In the genomic region with DNA sequence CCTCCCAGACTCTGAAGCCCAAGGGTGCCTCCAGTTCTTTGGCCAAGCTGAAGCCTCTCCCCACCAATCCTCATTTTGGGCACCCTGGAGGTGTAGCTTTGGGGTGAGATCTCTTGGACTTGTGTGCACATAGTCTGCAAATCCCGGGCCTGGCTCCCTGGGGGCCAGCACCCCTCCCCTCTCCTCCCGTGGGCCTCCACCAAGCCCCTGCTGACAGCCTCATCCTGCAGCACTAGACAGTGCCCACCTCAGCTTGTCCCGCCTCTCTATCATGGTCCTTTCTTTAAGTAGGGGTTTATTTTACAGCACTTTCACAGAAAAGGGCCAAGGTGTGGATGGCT, we compare ENCODE assay signal across 29 cellular contexts. TPM values are rescaled to one million over a fixed set of nuclear protein-coding genes. Genes with fewer than 3 reads are reported as not detected.
DNase-seq lines count a peak whose midpoint lies in the region; ATAC-seq, FAIRE-seq and TF ChIP-seq lines count a peak whose summit lies in the region.
"Had no signal": no experiment of that assay in that cellular context is flagged by ENCODE, and none has a peak within 500 bp of the region (broad histone marks: within the 10 kb centered on the region; RNA-seq: fewer than 3 reads in every experiment).

No MANE protein-coding gene starts in this region.

- no peak for FAIRE-seq in endothelial cell of umbilical vein (lab: Jason Lieb, UNC)
- FAIRE-seq: GM12892, pancreas, TTC549 had no signal

- H3K27ac ChIP-seq in PC-9 (no peak overlapping the region), endothelial cell of umbilical vein (ENCODE audit: insufficient read depth, low read depth, low read length) (no peak overlapping the region), caudate nucleus (ENCODE audit: low read depth, low read length) (no peak overlapping the region)
- H3K27ac ChIP-seq: gastrocnemius medialis, hepatocyte, left lung, pancreas, tibial artery had no signal

- H3F3A ChIP-seq in PC-9 (ENCODE audit: insufficient read depth, low read depth), result no peaks in the 10 kb centered on the region

- no peak for TF ChIP-seq POLR2A in endothelial cell of umbilical vein (IDR thresholded peaks at IDR 0.05; ENCODE audit: low read depth, low read length)

- peak overlapping the region; percentile 4 for H3K27ac Mint-ChIP-seq in activated CD4-positive, alpha-beta memory T cell treated with anti-CD3 and anti-CD28 coated beads for 36 hours
- H3K27ac Mint-ChIP-seq in activated CD4-positive, alpha-beta memory T cell treated with anti-CD3 and anti-CD28 coated beads, Interleukin-2, amount 10 ng/mL, durations not matched to agents 7 days and 5 days, result no peak overlapping the region
- peak overlapping the region; percentile 81 for H3K27ac Mint-ChIP-seq in stimulated activated effector memory CD8-positive, alpha-beta T cell treated with anti-CD3 and anti-CD28 coated beads, Interleukin-12 subunit alpha, Interleukin-12 subunit beta, amount 100 ng/mL, for 72 hours
- H3K27ac Mint-ChIP-seq: endodermal cell; natural killer cell treated with Interleukin-12 subunit alpha and Interleukin-12 subunit beta and Interleukin-15 and Interleukin-18, amount 100 ng/mL, for 72 hours; stimulated activated naive CD8-positive, alpha-beta T cell treated with anti-CD3 and anti-CD28 coated beads, Interleukin-15, amount 100 ng/mL, for 72 hours had no signal

- H3K4me3 Mint-ChIP-seq in activated CD4-positive, alpha-beta memory T cell treated with anti-CD3 and anti-CD28 coated beads for 36 hours, result no peak overlapping the region
- no peak overlapping the region for H3K4me3 Mint-ChIP-seq in activated CD4-positive, alpha-beta memory T cell treated with anti-CD3 and anti-CD28 coated beads, Interleukin-2, amount 10 ng/mL, durations not matched to agents 7 days and 5 days
- no peak overlapping the region for H3K4me3 Mint-ChIP-seq in stimulated activated effector memory CD8-positive, alpha-beta T cell treated with anti-CD3 and anti-CD28 coated beads, Interleukin-12 subunit alpha, Interleukin-12 subunit beta, amount 100 ng/mL, for 72 hours
- H3K4me3 Mint-ChIP-seq: endodermal cell; natural killer cell treated with Interleukin-12 subunit alpha and Interleukin-12 subunit beta and Interleukin-15 and Interleukin-18, amount 100 ng/mL, for 72 hours; stimulated activated naive CD8-positive, alpha-beta T cell treated with anti-CD3 and anti-CD28 coated beads, Interleukin-15, amount 100 ng/mL, for 72 hours had no signal

- POLR2A ChIA-PET in activated CD4-positive, alpha-beta memory T cell treated with anti-CD3 and anti-CD28 coated beads for 36 hours (lab: Charles Lee), result no interaction called here
- POLR2A ChIA-PET in activated CD4-positive, alpha-beta memory T cell treated with anti-CD3 and anti-CD28 coated beads, Interleukin-2, amount 10 ng/mL, durations not matched to agents 7 days and 5 days (lab: Charles Lee), result interaction anchor here (0.6 to 1.9 kb wide), 2 partner anchors 12 to 372 kb away, joined by 3 to 11 read pairs; partner anchors contain the start of gene IBA57
- POLR2A ChIA-PET in PC-9 (lab: Charles Lee; ENCODE audit: unreplicated experiment), result no interaction called here
- POLR2A ChIA-PET in endothelial cell of umbilical vein (lab: Charles Lee), result no interaction called here

- H3K27me3 ChIP-seq in PC-9 (ENCODE audit: insufficient read depth, low read depth) (no peaks in the 10 kb centered on the region), endothelial cell of umbilical vein (ENCODE audit: control insufficient read depth in 2 of 2, insufficient read depth in 2 of 2, low read length in 2 of 2) (no peaks in the 10 kb centered on the region)
- H3K27me3 ChIP-seq: adrenal gland, hepatocyte, pancreas had no signal

- dilution Hi-C loops in endothelial cell of umbilical vein (cut with MboI; ENCODE audit: extremely low pct_ligation_motif_present, low sequenced_read_pairs), result no loop called here

- no peak for TF ChIP-seq CTCF in PC-9 (conservative IDR thresholded peaks at IDR 0.05)
- TF ChIP-seq CTCF in endothelial cell of umbilical vein (IDR thresholded peaks at IDR 0.05; ENCODE audit: extremely low read depth in 1 of 2, insufficient read depth in 1 of 2, low read depth in 1 of 2, low read length in 2 of 2), result no peak

- H3K79me2 ChIP-seq in PC-9 (ENCODE audit: low read depth) (no peaks in the 10 kb centered on the region), endothelial cell of umbilical vein (ENCODE audit: control insufficient read depth, insufficient read depth, low read length) (no peaks in the 10 kb centered on the region)
- H3K79me2 ChIP-seq: hepatocyte had no signal

- H3K4me1 ChIP-seq in PC-9 (replicated peaks; ENCODE audit: insufficient read depth) (no peaks in the 10 kb centered on the region), endothelial cell of umbilical vein (ENCODE audit: control insufficient read depth, extremely low read depth, insufficient read depth, low read length) (peaks cover 14% of the 10 kb centered on the region)
- H3K4me1 ChIP-seq: pancreas had no signal

- H3K4me3 ChIP-seq in PC-9, result no peak overlapping the region
- no peak overlapping the region for H3K4me3 ChIP-seq in endothelial cell of umbilical vein (replicated peaks in 1 of 3; ENCODE audit: insufficient read depth in 1 of 3, low read depth in 1 of 3, low read length in 3 of 3)
- H3K4me3 ChIP-seq: adrenal gland, coronary artery, gastrocnemius medialis, hepatocyte, left lung, pancreas, tibial artery had no signal

- H3K36me3 Mint-ChIP-seq in activated CD4-positive, alpha-beta memory T cell treated with anti-CD3 and anti-CD28 coated beads for 36 hours, result no peaks in the 10 kb centered on the region
- H3K36me3 Mint-ChIP-seq in activated CD4-positive, alpha-beta memory T cell treated with anti-CD3 and anti-CD28 coated beads, Interleukin-2, amount 10 ng/mL, durations not matched to agents 7 days and 5 days (ENCODE audit: low read depth), result no peaks in the 10 kb centered on the region
- H3K36me3 Mint-ChIP-seq in stimulated activated effector memory CD8-positive, alpha-beta T cell treated with anti-CD3 and anti-CD28 coated beads, Interleukin-12 subunit alpha, Interleukin-12 subunit beta, amount 100 ng/mL, for 72 hours, result peaks cover 5% of the 10 kb centered on the region
- H3K36me3 Mint-ChIP-seq: natural killer cell treated with Interleukin-12 subunit alpha and Interleukin-12 subunit beta and Interleukin-15 and Interleukin-18, amount 100 ng/mL, for 72 hours had no signal

- no peak for ATAC-seq in stimulated activated effector memory CD8-positive, alpha-beta T cell treated with anti-CD3 and anti-CD28 coated beads, Interleukin-12 subunit alpha, Interleukin-12 subunit beta, amount 100 ng/mL, for 72 hours
- no peak for ATAC-seq in GM21526 (IDR thresholded peaks at IDR 0.05; ENCODE audit: low FRiP score, unreplicated experiment)
- ATAC-seq: gastrocnemius medialis; left lung; natural killer cell treated with Interleukin-12 subunit alpha and Interleukin-12 subunit beta and Interleukin-15 and Interleukin-18, amount 100 ng/mL, for 72 hours; pancreas; PC-3; right cardiac atrium; stimulated activated naive CD8-positive, alpha-beta T cell treated with anti-CD3 and anti-CD28 coated beads, Interleukin-15, amount 100 ng/mL, for 72 hours had no signal

- H3K9me3 Mint-ChIP-seq in activated CD4-positive, alpha-beta memory T cell treated with anti-CD3 and anti-CD28 coated beads for 36 hours, result no peaks in the 10 kb centered on the region
- no peaks in the 10 kb centered on the region for H3K9me3 Mint-ChIP-seq in activated CD4-positive, alpha-beta memory T cell treated with anti-CD3 and anti-CD28 coated beads, Interleukin-2, amount 10 ng/mL, durations not matched to agents 7 days and 5 days
- no peaks in the 10 kb centered on the region for H3K9me3 Mint-ChIP-seq in stimulated activated effector memory CD8-positive, alpha-beta T cell treated with anti-CD3 and anti-CD28 coated beads, Interleukin-12 subunit alpha, Interleukin-12 subunit beta, amount 100 ng/mL, for 72 hours
- H3K9me3 Mint-ChIP-seq: endodermal cell; natural killer cell treated with Interleukin-12 subunit alpha and Interleukin-12 subunit beta and Interleukin-15 and Interleukin-18, amount 100 ng/mL, for 72 hours; stimulated activated naive CD8-positive, alpha-beta T cell treated with anti-CD3 and anti-CD28 coated beads, Interleukin-15, amount 100 ng/mL, for 72 hours had no signal

- no peaks in the 10 kb centered on the region for H3K9me1 ChIP-seq in endothelial cell of umbilical vein (replicated peaks; ENCODE audit: control insufficient read depth, extremely low read depth, insufficient read depth, low read length)

- no peak overlapping the region for H3K9ac ChIP-seq in endothelial cell of umbilical vein (replicated peaks; ENCODE audit: extremely low read depth, insufficient read depth, low read length)

- H3K4me2 ChIP-seq in PC-9 (no peak overlapping the region), endothelial cell of umbilical vein (ENCODE audit: insufficient read depth, low read length) (no peak overlapping the region)
- H3K4me2 ChIP-seq: hepatocyte had no signal

- BruUV-seq in PC-9 (replicated peaks; lab: Mats Ljungman, UMichigan), result TSS peak; percentile 11
- BruUV-seq in endothelial cell of umbilical vein (replicated peaks; lab: Mats Ljungman, UMichigan), result TSS peak; percentile 10

- H3K9me3 ChIP-seq in PC-9 (ENCODE audit: insufficient read depth, low read depth), result no peaks in the 10 kb centered on the region
- no peaks in the 10 kb centered on the region for H3K9me3 ChIP-seq in endothelial cell of umbilical vein (replicated peaks; ENCODE audit: control insufficient read depth, insufficient read depth, low read length)
- H3K9me3 ChIP-seq: adrenal gland, gastrocnemius medialis, left lung, pancreas, tibial artery had no signal

- H3K4me1 Mint-ChIP-seq in activated CD4-positive, alpha-beta memory T cell treated with anti-CD3 and anti-CD28 coated beads for 36 hours (ENCODE audit: low read depth), result peaks cover 10% of the 10 kb centered on the region
- no peaks in the 10 kb centered on the region for H3K4me1 Mint-ChIP-seq in activated CD4-positive, alpha-beta memory T cell treated with anti-CD3 and anti-CD28 coated beads, Interleukin-2, amount 10 ng/mL, durations not matched to agents 7 days and 5 days
- H3K4me1 Mint-ChIP-seq in stimulated activated effector memory CD8-positive, alpha-beta T cell treated with anti-CD3 and anti-CD28 coated beads, Interleukin-12 subunit alpha, Interleukin-12 subunit beta, amount 100 ng/mL, for 72 hours, result peaks cover 18% of the 10 kb centered on the region
- H3K4me1 Mint-ChIP-seq: endodermal cell had no signal

- no peak for DNase-seq in activated CD4-positive, alpha-beta memory T cell treated with anti-CD3 and anti-CD28 coated beads for 36 hours
- DNase-seq in activated CD4-positive, alpha-beta memory T cell treated with anti-CD3 and anti-CD28 coated beads, Interleukin-2, amount 10 ng/mL, durations not matched to agents 7 days and 5 days, result no peak
- no peak for DNase-seq in PC-9
- DNase-seq in endothelial cell of umbilical vein (ENCODE audit: low read depth, low spot score), result no peak
- no peak for DNase-seq in stimulated activated effector memory CD8-positive, alpha-beta T cell treated with anti-CD3 and anti-CD28 coated beads, Interleukin-12 subunit alpha, Interleukin-12 subunit beta, amount 100 ng/mL, for 72 hours (ENCODE audit: low spot score in 2 of 2)
- DNase-seq in caudate nucleus (lab: John Stamatoyannopoulos, UW), result no peak
- DNase-seq in UCSD-AML1 (lab: John Stamatoyannopoulos, UW; ENCODE audit: unreplicated experiment), result no peak
- DNase-seq: 8988T; DMS79 treated with DMSO at 0.1 percent for 48 hours; endodermal cell; gastrocnemius medialis; HCEC 1CT; Karpas-422; midbrain; NCI-H1436 treated with DMSO at 0.1 percent for 48 hours; NCI-H510A treated with DMSO at 0.1 percent for 48 hours; PC-3; stimulated activated naive CD8-positive, alpha-beta T cell treated with anti-CD3 and anti-CD28 coated beads, Interleukin-15, amount 100 ng/mL, for 72 hours had no signal

- H2AFZ ChIP-seq in PC-9 (no peak overlapping the region), endothelial cell of umbilical vein (ENCODE audit: low read depth, low read length) (no peak overlapping the region)
- H2AFZ ChIP-seq: hepatocyte had no signal

- H3K27me3 Mint-ChIP-seq in activated CD4-positive, alpha-beta memory T cell treated with anti-CD3 and anti-CD28 coated beads for 36 hours, result no peaks in the 10 kb centered on the region
- no peaks in the 10 kb centered on the region for H3K27me3 Mint-ChIP-seq in activated CD4-positive, alpha-beta memory T cell treated with anti-CD3 and anti-CD28 coated beads, Interleukin-2, amount 10 ng/mL, durations not matched to agents 7 days and 5 days
- H3K27me3 Mint-ChIP-seq: natural killer cell treated with Interleukin-12 subunit alpha and Interleukin-12 subunit beta and Interleukin-15 and Interleukin-18, amount 100 ng/mL, for 72 hours; stimulated activated naive CD8-positive, alpha-beta T cell treated with anti-CD3 and anti-CD28 coated beads, Interleukin-15, amount 100 ng/mL, for 72 hours had no signal

- no peaks in the 10 kb centered on the region for H4K20me1 ChIP-seq in PC-9 (ENCODE audit: insufficient read depth)
- H4K20me1 ChIP-seq in endothelial cell of umbilical vein (replicated peaks; ENCODE audit: control insufficient read depth, extremely low read depth, insufficient read depth, low read length), result no peaks in the 10 kb centered on the region

- no peaks in the 10 kb centered on the region for H3K9me2 ChIP-seq in PC-9 (ENCODE audit: insufficient read depth)

- H3K36me3 ChIP-seq in PC-9 (ENCODE audit: low read depth), result no peaks in the 10 kb centered on the region
- no peaks in the 10 kb centered on the region for H3K36me3 ChIP-seq in endothelial cell of umbilical vein (ENCODE audit: control insufficient read depth in 2 of 2, extremely low read depth in 1 of 2, insufficient read depth in 2 of 2, low read length in 2 of 2)

- CTCF ChIA-PET in activated CD4-positive, alpha-beta memory T cell treated with anti-CD3 and anti-CD28 coated beads for 36 hours (lab: Charles Lee), result interaction anchor here (1.5 kb wide), 1 partner anchor 12 kb away, joined by 4 read pairs; the partner anchor contains the start of gene IBA57
- CTCF ChIA-PET in activated CD4-positive, alpha-beta memory T cell treated with anti-CD3 and anti-CD28 coated beads, Interleukin-2, amount 10 ng/mL, durations not matched to agents 7 days and 5 days (lab: Charles Lee), result no interaction called here
- CTCF ChIA-PET in PC-9 (lab: Charles Lee), result no interaction called here
- CTCF ChIA-PET in endothelial cell of umbilical vein (lab: Charles Lee), result interaction anchor here (3.3 kb wide), 1 partner anchor 22 kb away, joined by 10 read pairs; no protein-coding TSS in a partner anchor

- intact Hi-C loops in activated CD4-positive, alpha-beta memory T cell treated with anti-CD3 and anti-CD28 coated beads for 36 hours (cut with micrococcal nuclease), result no loop called here
- intact Hi-C loops in PC-9 (cut with micrococcal nuclease; ENCODE audit: unreplicated experiment), result no loop called here
- intact Hi-C loops in endothelial cell of umbilical vein (cut with micrococcal nuclease), result no loop called here

RNA-seq across cellular contexts. Expression of gene GJC2, which starts 3.2 kb away (rescaled TPM):
- total RNA-seq in activated CD4-positive, alpha-beta memory T cell treated with anti-CD3 and anti-CD28 coated beads for 36 hours, result under 1 TPM; 0.41 to 0.57 TPM
- under 1 TPM; 0.38 to 0.55 TPM for total RNA-seq in activated CD4-positive, alpha-beta memory T cell treated with anti-CD3 and anti-CD28 coated beads, Interleukin-2, amount 10 ng/mL, durations not matched to agents 7 days and 5 days
- total RNA-seq in PC-9 (2021) (2.1 and 3.4 TPM in 2 replicates), endothelial cell of umbilical vein (0.90 and 1.2 TPM in 2 replicates)
- 0.58 and 0.75 TPM in 2 replicates for polyA plus RNA-seq in endothelial cell of umbilical vein
- polyA plus RNA-seq in endothelial cell of umbilical vein (2011; cell fraction: cytosol; rRNA removed), result 0.30 and 0.47 TPM in 2 replicates
- 0.66 and 0.72 TPM in 2 replicates for polyA plus RNA-seq in endothelial cell of umbilical vein (2011; cell fraction: nucleus; rRNA removed)
- 0.57 and 0.59 TPM in 2 replicates for polyA plus RNA-seq in endothelial cell of umbilical vein (2012)
- 0.56 and 1.00 TPM in 2 replicates for polyA minus RNA-seq in endothelial cell of umbilical vein
- 0.41 TPM for polyA minus RNA-seq in endothelial cell of umbilical vein (2011; cell fraction: cytosol; rRNA and poly(A)+ RNA removed)
- polyA minus RNA-seq in endothelial cell of umbilical vein (2011; cell fraction: nucleus; rRNA and poly(A)+ RNA removed), result 0.34 and 0.53 TPM in 2 replicates

RNA-seq across cellular contexts. Expression of gene IBA57, which starts 12.7 kb away (rescaled TPM):
- 1 to 10 TPM; 3.8 to 4.8 TPM for total RNA-seq in activated CD4-positive, alpha-beta memory T cell treated with anti-CD3 and anti-CD28 coated beads for 36 hours
- total RNA-seq in activated CD4-positive, alpha-beta memory T cell treated with anti-CD3 and anti-CD28 coated beads, Interleukin-2, amount 10 ng/mL, durations not matched to agents 7 days and 5 days, result 1 to 10 TPM; 4.5 to 5.2 TPM
- total RNA-seq in PC-9 (2021), result 7.8 and 13.8 TPM in 2 replicates
- total RNA-seq in endothelial cell of umbilical vein, result 7.7 and 9.9 TPM in 2 replicates
- polyA plus RNA-seq in endothelial cell of umbilical vein, result 3.4 and 5.6 TPM in 2 replicates
- polyA plus RNA-seq in endothelial cell of umbilical vein (2011; cell fraction: cytosol; rRNA removed), result 3.0 and 3.8 TPM in 2 replicates
- polyA plus RNA-seq in endothelial cell of umbilical vein (2011; cell fraction: nucleus; rRNA removed), result 8.0 and 8.3 TPM in 2 replicates
- 2.3 and 4.0 TPM in 2 replicates for polyA plus RNA-seq in endothelial cell of umbilical vein (2012)
- polyA minus RNA-seq in endothelial cell of umbilical vein, result 5.2 and 5.6 TPM in 2 replicates
- 3.1 TPM for polyA minus RNA-seq in endothelial cell of umbilical vein (2011; cell fraction: cytosol; rRNA and poly(A)+ RNA removed)
- polyA minus RNA-seq in endothelial cell of umbilical vein (2011; cell fraction: nucleus; rRNA and poly(A)+ RNA removed), result 6.1 and 8.2 TPM in 2 replicates

RNA-seq across cellular contexts. Expression of gene GUK1, which starts 12.8 kb away (rescaled TPM):
- total RNA-seq in activated CD4-positive, alpha-beta memory T cell treated with anti-CD3 and anti-CD28 coated beads for 36 hours, result 100 to 1,000 TPM; 229 to 239 TPM
- total RNA-seq in activated CD4-positive, alpha-beta memory T cell treated with anti-CD3 and anti-CD28 coated beads, Interleukin-2, amount 10 ng/mL, durations not matched to agents 7 days and 5 days, result 100 to 1,000 TPM; 280 to 284 TPM
- total RNA-seq in PC-9 (2021), result 239 and 278 TPM in 2 replicates
- total RNA-seq in endothelial cell of umbilical vein, result 237 and 239 TPM in 2 replicates
- 742 and 822 TPM in 2 replicates for polyA plus RNA-seq in endothelial cell of umbilical vein
- polyA plus RNA-seq in endothelial cell of umbilical vein (2011; cell fraction: cytosol; rRNA removed), result 294 and 443 TPM in 2 replicates
- 325 and 344 TPM in 2 replicates for polyA plus RNA-seq in endothelial cell of umbilical vein (2011; cell fraction: nucleus; rRNA removed)
- polyA plus RNA-seq in endothelial cell of umbilical vein (2012), result 161 and 241 TPM in 2 replicates
- 140 and 214 TPM in 2 replicates for polyA minus RNA-seq in endothelial cell of umbilical vein
- 74.7 TPM for polyA minus RNA-seq in endothelial cell of umbilical vein (2011; cell fraction: cytosol; rRNA and poly(A)+ RNA removed)
- polyA minus RNA-seq in endothelial cell of umbilical vein (2011; cell fraction: nucleus; rRNA and poly(A)+ RNA removed), result 61.4 and 97.7 TPM in 2 replicates

RNA-seq across cellular contexts. Expression of gene MRPL55, which starts 43.8 kb away (rescaled TPM):
- 10 to 100 TPM; 51.1 to 52.7 TPM for total RNA-seq in activated CD4-positive, alpha-beta memory T cell treated with anti-CD3 and anti-CD28 coated beads for 36 hours
- 10 to 100 TPM; 43.1 to 43.9 TPM for total RNA-seq in activated CD4-positive, alpha-beta memory T cell treated with anti-CD3 and anti-CD28 coated beads, Interleukin-2, amount 10 ng/mL, durations not matched to agents 7 days and 5 days
- total RNA-seq in PC-9 (2021) (81.0 and 84.4 TPM in 2 replicates), endothelial cell of umbilical vein (57.0 and 58.7 TPM in 2 replicates)
- polyA plus RNA-seq in endothelial cell of umbilical vein, result 155 and 287 TPM in 2 replicates
- 84.5 and 110 TPM in 2 replicates for polyA plus RNA-seq in endothelial cell of umbilical vein (2011; cell fraction: cytosol; rRNA removed)
- 103 and 115 TPM in 2 replicates for polyA plus RNA-seq in endothelial cell of umbilical vein (2011; cell fraction: nucleus; rRNA removed)
- polyA plus RNA-seq in endothelial cell of umbilical vein (2012), result 43.4 and 51.1 TPM in 2 replicates
- polyA minus RNA-seq in endothelial cell of umbilical vein, result 35.6 and 46.6 TPM in 2 replicates
- polyA minus RNA-seq in endothelial cell of umbilical vein (2011; cell fraction: cytosol; rRNA and poly(A)+ RNA removed), result 56.2 TPM
- polyA minus RNA-seq in endothelial cell of umbilical vein (2011; cell fraction: nucleus; rRNA and poly(A)+ RNA removed), result 13.6 and 18.8 TPM in 2 replicates

RNA-seq across cellular contexts. Expression of gene C1orf35, which starts 49.8 kb away (rescaled TPM):
- 10 to 100 TPM; 21.9 to 22.1 TPM for total RNA-seq in activated CD4-positive, alpha-beta memory T cell treated with anti-CD3 and anti-CD28 coated beads for 36 hours
- 10 to 100 TPM; 17.8 to 18.9 TPM for total RNA-seq in activated CD4-positive, alpha-beta memory T cell treated with anti-CD3 and anti-CD28 coated beads, Interleukin-2, amount 10 ng/mL, durations not matched to agents 7 days and 5 days
- total RNA-seq in PC-9 (2021), result 26.4 and 37.6 TPM in 2 replicates
- 21.7 and 23.9 TPM in 2 replicates for total RNA-seq in endothelial cell of umbilical vein
- polyA plus RNA-seq in endothelial cell of umbilical vein, result 19.9 and 21.1 TPM in 2 replicates
- polyA plus RNA-seq in endothelial cell of umbilical vein (2011; cell fraction: cytosol; rRNA removed), result 14.6 and 17.1 TPM in 2 replicates
- 22.9 and 27.5 TPM in 2 replicates for polyA plus RNA-seq in endothelial cell of umbilical vein (2011; cell fraction: nucleus; rRNA removed)
- polyA plus RNA-seq in endothelial cell of umbilical vein (2012), result 12.8 and 15.1 TPM in 2 replicates
- polyA minus RNA-seq in endothelial cell of umbilical vein, result 2.4 and 2.6 TPM in 2 replicates
- 4.3 TPM for polyA minus RNA-seq in endothelial cell of umbilical vein (2011; cell fraction: cytosol; rRNA and poly(A)+ RNA removed)
- 1.6 and 2.8 TPM in 2 replicates for polyA minus RNA-seq in endothelial cell of umbilical vein (2011; cell fraction: nucleus; rRNA and poly(A)+ RNA removed)

Comparison
In these comparisons a context has a peak if more than half of its experiments do, and no peak if none do; other contexts are left out.
1. CTCF ChIA-PET loops: an anchor here in activated CD4-positive, alpha-beta memory T cell treated with anti-CD3 and anti-CD28 coated beads for 36 hours (1.5 kb wide) and endothelial cell of umbilical vein (3.3 kb wide); none called in activated CD4-positive, alpha-beta memory T cell treated with anti-CD3 and anti-CD28 coated beads, Interleukin-2, amount 10 ng/mL, durations not matched to agents 7 days and 5 days and PC-9.